8 cellular contexts compared by ENCODE assay signal in the genomic region with DNA sequence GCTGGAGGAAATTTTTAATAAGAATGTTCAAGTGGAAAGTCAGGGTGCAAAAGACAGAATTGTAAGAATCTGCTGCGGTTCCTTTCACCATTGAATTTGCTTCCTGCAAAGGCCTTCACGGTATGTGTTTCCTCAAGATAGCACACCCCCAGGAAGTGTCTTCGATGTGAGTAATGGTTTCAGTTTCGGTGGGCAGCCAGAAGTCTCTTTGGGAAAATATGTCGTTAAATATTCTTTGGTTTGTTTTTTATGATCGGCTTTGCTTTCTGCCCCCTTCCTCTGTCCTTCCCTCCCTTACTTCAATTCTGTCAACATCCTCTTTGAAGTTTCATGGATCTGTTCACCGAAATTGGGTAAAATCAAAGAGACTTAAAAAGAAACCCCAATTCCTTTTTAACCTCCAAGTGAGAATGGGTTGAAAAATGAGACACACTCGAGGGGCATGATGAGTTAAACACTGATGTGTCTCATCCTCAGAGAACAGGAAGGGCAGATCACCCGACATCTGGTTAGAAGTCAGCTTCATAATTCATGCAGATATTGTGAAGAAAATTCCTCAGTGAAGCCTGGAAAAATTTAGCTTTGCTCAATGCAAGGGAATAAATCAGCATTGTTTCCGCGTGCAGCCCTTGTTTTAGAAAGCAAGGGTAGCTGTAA.
DNase-seq lines count a peak whose midpoint lies in the region; ATAC-seq and TF ChIP-seq lines count a peak whose summit lies in the region.

No MANE protein-coding gene starts in this region.

- intact Hi-C loops in lower lobe of right lung (cut with DNase I), result no loop called here
- intact Hi-C loops in PC-9 (cut with micrococcal nuclease; ENCODE audit: unreplicated experiment), result loop anchor here (10.0 kb wide), 1 partner anchor 567 kb away; no protein-coding TSS in a partner anchor

- no peaks in the 10 kb centered on the region for H3K36me3 Mint-ChIP-seq in activated T-cell treated with anti-CD3 and anti-CD28 coated beads, Interleukin-2, amount 50 U/mL, for 24 hours (ENCODE audit: low read depth)

- CTCF ChIA-PET in PC-9 (lab: Charles Lee), result no interaction called here

- H2AFZ ChIP-seq in PC-9, result no peak overlapping the region

- H3K4me3 Mint-ChIP-seq in activated T-cell treated with anti-CD3 and anti-CD28 coated beads, Interleukin-2, amount 50 U/mL, for 24 hours, result peak overlapping the region; percentile 55

- H3K36me3 ChIP-seq in lower lobe of right lung (no peaks in the 10 kb centered on the region), PC-9 (ENCODE audit: low read depth) (no peaks in the 10 kb centered on the region)

- TF ChIP-seq CTCF in lower lobe of right lung (IDR thresholded peaks at IDR 0.05), result no peak
- TF ChIP-seq CTCF in PC-9 (conservative IDR thresholded peaks at IDR 0.05), result no peak
- TF ChIP-seq CTCF in GM10266 (IDR thresholded peaks at IDR 0.05; ENCODE audit: control insufficient read depth, insufficient read depth, low read depth, missing control alignments), result no peak

- ATAC-seq in HG03196 (IDR thresholded peaks at IDR 0.05; ENCODE audit: unreplicated experiment), result peak; percentile 71
- ATAC-seq in lower lobe of right lung, result peak; percentile 44 to 48
- no peak for ATAC-seq in GM18517 (IDR thresholded peaks at IDR 0.05; ENCODE audit: unreplicated experiment)

- POLR2A ChIA-PET in PC-9 (lab: Charles Lee; ENCODE audit: unreplicated experiment), result no interaction called here

- BruUV-seq in PC-9 (replicated peaks; lab: Mats Ljungman, UMichigan), result no TSS peak

- DNase-seq in EH (ENCODE audit: low read depth) (peak; percentile 65), lower lobe of right lung (no peak), NCI-H345 treated with DMSO at 0.1 percent for 48 hours (lab: John Stamatoyannopoulos, UW; ENCODE audit: unreplicated experiment) (no peak), PC-9 (no peak), GM10266 (ENCODE audit: extremely low spot score) (no peak)
- no peak for DNase-seq in activated T-cell treated with anti-CD3 and anti-CD28 coated beads, Interleukin-2, amount 50 U/mL, for 24 hours

- H3K9me3 ChIP-seq in lower lobe of right lung, result no peaks in the 10 kb centered on the region
- no peaks in the 10 kb centered on the region for H3K9me3 ChIP-seq in PC-9 (ENCODE audit: insufficient read depth, low read depth)

- H3K4me1 Mint-ChIP-seq in activated T-cell treated with anti-CD3 and anti-CD28 coated beads, Interleukin-2, amount 50 U/mL, for 24 hours (ENCODE audit: low read depth), result peaks cover 25% of the 10 kb centered on the region

- no peaks in the 10 kb centered on the region for H3K79me2 ChIP-seq in PC-9 (ENCODE audit: low read depth)

- H3K4me2 ChIP-seq in PC-9, result no peak overlapping the region

- H4K20me1 ChIP-seq in PC-9 (ENCODE audit: insufficient read depth), result no peaks in the 10 kb centered on the region

- H3F3A ChIP-seq in PC-9 (ENCODE audit: insufficient read depth, low read depth), result no peaks in the 10 kb centered on the region

- H3K4me3 ChIP-seq in lower lobe of right lung (peak overlapping the region; percentile 44), PC-9 (no peak overlapping the region)

- no peaks in the 10 kb centered on the region for H3K9me3 Mint-ChIP-seq in activated T-cell treated with anti-CD3 and anti-CD28 coated beads, Interleukin-2, amount 50 U/mL, for 24 hours

- H3K4me1 ChIP-seq in lower lobe of right lung, result peaks cover 34% of the 10 kb centered on the region
- 0 out of 2 replicates have a peak, but pooled peaks cover 14% of the 10 kb centered on the region for H3K4me1 ChIP-seq in PC-9 (replicated peaks; ENCODE audit: insufficient read depth)

- H3K27me3 ChIP-seq in lower lobe of right lung (ENCODE audit: low read depth), result no peaks in the 10 kb centered on the region
- no peaks in the 10 kb centered on the region for H3K27me3 ChIP-seq in PC-9 (ENCODE audit: insufficient read depth, low read depth)

- peak overlapping the region; percentile 80 for H3K27ac ChIP-seq in lower lobe of right lung
- no peak overlapping the region for H3K27ac ChIP-seq in PC-9

- peak overlapping the region; percentile 28 for H3K27ac Mint-ChIP-seq in activated T-cell treated with anti-CD3 and anti-CD28 coated beads, Interleukin-2, amount 50 U/mL, for 24 hours

- H3K27me3 Mint-ChIP-seq in activated T-cell treated with anti-CD3 and anti-CD28 coated beads, Interleukin-2, amount 50 U/mL, for 24 hours, result peaks cover 8% of the 10 kb centered on the region

- no peaks in the 10 kb centered on the region for H3K9me2 ChIP-seq in PC-9 (ENCODE audit: insufficient read depth)
